ENCODE assay signal across 8 cellular contexts in the genomic region with DNA sequence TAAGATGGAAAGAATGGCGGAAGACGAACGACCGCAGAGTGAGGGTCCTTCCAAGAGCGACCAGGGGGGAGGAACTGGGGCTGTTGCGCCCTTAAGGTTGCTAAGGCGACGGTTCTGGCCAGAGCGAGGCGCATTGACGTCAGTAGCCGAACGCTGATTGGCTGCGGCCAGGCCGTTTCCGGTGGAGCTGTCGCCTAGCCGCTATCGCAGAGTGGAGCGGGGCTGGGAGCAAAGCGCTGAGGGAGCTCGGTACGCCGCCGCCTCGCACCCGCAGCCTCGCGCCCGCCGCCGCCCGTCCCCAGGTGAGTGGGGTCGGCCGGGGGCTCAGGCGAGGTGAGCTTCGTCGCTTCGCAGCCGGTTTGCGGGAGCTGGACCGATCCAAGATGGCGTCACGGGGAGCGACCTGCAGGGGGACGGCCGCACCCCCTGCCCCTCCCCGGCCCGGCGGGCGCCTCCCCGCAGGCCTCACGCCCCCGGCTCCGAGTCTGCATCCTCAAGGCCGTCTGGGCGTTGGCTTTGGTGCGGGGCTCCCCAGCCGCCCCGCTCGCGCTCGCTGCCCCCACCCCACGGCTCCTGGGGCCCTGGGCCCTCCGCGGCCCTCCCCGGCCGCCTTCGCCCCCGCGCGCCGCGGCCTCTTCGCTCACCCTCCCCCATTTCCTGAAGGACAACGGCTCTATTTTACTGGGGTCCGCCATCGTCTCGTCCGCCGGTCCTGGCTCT. TPM values are rescaled to one million over a fixed set of nuclear protein-coding genes. Genes with fewer than 3 reads are reported as not detected.
A peak's percentile ranks its signal among the peaks of the same experiment; 100 is the strongest.
DNase-seq lines count a peak whose midpoint lies in the region; ATAC-seq, FAIRE-seq and TF ChIP-seq lines count a peak whose summit lies in the region.

A gene (plus strand): TSS at position 184 of the 720 bp plus-strand sequence. CDS start 2,970 bp downstream, outside the sequence.

- H3K27me3 ChIP-seq in GM06990 (replicated peaks; ENCODE audit: control insufficient read depth, insufficient read depth, low read length): no peaks in the 10 kb centered on the region
- no peaks in the 10 kb centered on the region for H3K27me3 ChIP-seq in neuron (ENCODE audit: insufficient read depth, low read length)

- H3K4me3 Mint-ChIP-seq in activated naive CD4-positive, alpha-beta T cell treated with anti-CD3 and anti-CD28 coated beads for 36 hours: peak within 1 kb of the TSS; percentile 99

- H3K4me1 Mint-ChIP-seq in activated naive CD4-positive, alpha-beta T cell treated with anti-CD3 and anti-CD28 coated beads for 36 hours (ENCODE audit: low read depth): peaks cover 41% of the 10 kb centered on the region

- peak; percentile 77 for TF ChIP-seq POLR2A in NB4 (IDR thresholded peaks at IDR 0.05; ENCODE audit: extremely low read depth, insufficient read length)

- no peaks in the 10 kb centered on the region for H3K9me3 Mint-ChIP-seq in activated naive CD4-positive, alpha-beta T cell treated with anti-CD3 and anti-CD28 coated beads for 36 hours

- H2AFZ ChIP-seq in neuron (ENCODE audit: low read depth, low read length): peak within 1 kb of the TSS; percentile 77

- peak; percentile 87 for ATAC-seq in HG02571 (IDR thresholded peaks at IDR 0.05; ENCODE audit: unreplicated experiment)

- FAIRE-seq in frontal cortex (lab: Jason Lieb, UNC): no peak

- peak within 1 kb of the TSS; percentile 94 for H3K4me3 ChIP-seq in GM06990 (replicated peaks; ENCODE audit: low read depth, low read length)
- H3K4me3 ChIP-seq in NB4 (ENCODE audit: low read depth, low read length): peak within 1 kb of the TSS; percentile 92
- peak within 1 kb of the TSS; percentile 87 for H3K4me3 ChIP-seq in neuron (ENCODE audit: low read length)

- H3K36me3 ChIP-seq in GM06990 (ENCODE audit: control insufficient read depth, insufficient read depth, low read length) (peaks cover 2% of the 10 kb centered on the region), neuron (ENCODE audit: insufficient read depth, low read length) (peaks cover 17% of the 10 kb centered on the region)

- peaks cover 40% of the 10 kb centered on the region for H3K4me1 ChIP-seq in neuron (ENCODE audit: insufficient read depth, low read length)

- H3K27me3 Mint-ChIP-seq in activated naive CD4-positive, alpha-beta T cell treated with anti-CD3 and anti-CD28 coated beads for 36 hours (ENCODE audit: low read depth): no peaks in the 10 kb centered on the region

- H3K27ac Mint-ChIP-seq in activated naive CD4-positive, alpha-beta T cell treated with anti-CD3 and anti-CD28 coated beads for 36 hours: peak within 1 kb of the TSS; percentile 99

- DNase-seq in GM06990 (ENCODE audit: extremely low read depth, insufficient read length) (peak; percentile 91), NB4 (ENCODE audit: low read depth) (peak; percentile 92), SK-N-DZ (ENCODE audit: low spot score) (peak; percentile 97), frontal cortex (ENCODE audit: low spot score in 2 of 2) (peak; percentile 90 to 98), stromal cell of bone marrow (ENCODE audit: low read depth) (peak; percentile 90)
- peak; percentile 95 for DNase-seq in activated naive CD4-positive, alpha-beta T cell treated with anti-CD3 and anti-CD28 coated beads for 36 hours

- intact Hi-C loops in activated naive CD4-positive, alpha-beta T cell treated with anti-CD3 and anti-CD28 coated beads for 36 hours (cut with micrococcal nuclease): loop anchor here (1.0 to 5.0 kb wide), 7 partner anchors 14 to 902 kb away; a partner anchor contains a TSS

- peaks cover 18% of the 10 kb centered on the region for H3K36me3 Mint-ChIP-seq in activated naive CD4-positive, alpha-beta T cell treated with anti-CD3 and anti-CD28 coated beads for 36 hours (ENCODE audit: low read depth)

- TF ChIP-seq CTCF in GM06990 (IDR thresholded peaks at IDR 0.05; ENCODE audit: insufficient read depth, low read length, poor library complexity, severe bottlenecking) (no peak), NB4 (IDR thresholded peaks at IDR 0.05; ENCODE audit: low read depth, low read length) (no peak)

- CTCF ChIA-PET in activated naive CD4-positive, alpha-beta T cell treated with anti-CD3 and anti-CD28 coated beads for 36 hours (lab: Charles Lee): interaction anchor here (0.7 to 1.2 kb wide), 2 partner anchors 11 to 56 kb away, joined by 3 read pairs; no protein-coding TSS in a partner anchor

- peaks cover 3% of the 10 kb centered on the region for H3K9me3 ChIP-seq in neuron (ENCODE audit: low read length)

RNA-seq across cellular contexts. Expression of the gene that starts here (rescaled TPM):
- polyA plus RNA-seq in SK-N-DZ (2014; cell fraction: cytosol; rRNA removed): 143 and 210 TPM in 2 replicates
- polyA plus RNA-seq in SK-N-DZ (2014; cell fraction: nucleus; rRNA removed): 79.6 and 90.5 TPM in 2 replicates
- 100 to 1,000 TPM; 151 TPM for total RNA-seq in activated naive CD4-positive, alpha-beta T cell treated with anti-CD3 and anti-CD28 coated beads for 36 hours
- total RNA-seq in frontal cortex: 411 TPM

Comparison
In these comparisons a context has a peak if more than half of its experiments do, and no peak if none do; other contexts are left out.
1. Peak in every context shown above with its lines: DNase-seq, ATAC-seq and H3K4me3 ChIP-seq.